8 cellular contexts compared by ENCODE assay signal in genomic region chr6:43627008-43627825, GRCh38. TPM values are rescaled to one million over a fixed set of nuclear protein-coding genes. Genes with fewer than 3 reads are reported as not detected.
DNase-seq lines count a peak whose midpoint lies in the region; ATAC-seq lines count a peak whose summit lies in the region.

No MANE protein-coding gene starts in this region.

- peaks cover 25% of the 10 kb centered on the region for H3K4me1 ChIP-seq in skeletal muscle satellite cell (ENCODE audit: control insufficient read depth, insufficient read depth, low read length)

- no peak for ATAC-seq in GM19395 (IDR thresholded peaks at IDR 0.05; ENCODE audit: unreplicated experiment)

- H3K9me3 ChIP-seq in skeletal muscle satellite cell (replicated peaks; ENCODE audit: low read length) = no peaks in the 10 kb centered on the region

- peaks cover 42% of the 10 kb centered on the region for H3K36me3 ChIP-seq in skeletal muscle satellite cell (ENCODE audit: insufficient read depth, low read length)
- H3K36me3 ChIP-seq in H7 (replicated peaks; ENCODE audit: control insufficient read depth, insufficient read depth, low read length) = peaks cover 38% of the 10 kb centered on the region

- peak overlapping the region; percentile 77 for H3K9ac ChIP-seq in skeletal muscle satellite cell (ENCODE audit: low read depth, low read length)

- peak overlapping the region; percentile 80 for H3K4me2 ChIP-seq in skeletal muscle satellite cell (ENCODE audit: low read length)

- H3K4me3 ChIP-seq in skeletal muscle satellite cell (ENCODE audit: low read length) = peak overlapping the region; percentile 91
- no peak overlapping the region for H3K4me3 ChIP-seq in H7 (ENCODE audit: insufficient read depth, low read depth, low read length)

- H3K27me3 ChIP-seq in skeletal muscle satellite cell (ENCODE audit: control insufficient read depth, insufficient read depth, low read length) (no peaks in the 10 kb centered on the region), H7 (ENCODE audit: control insufficient read depth, insufficient read depth, low read length) (no peaks in the 10 kb centered on the region)

- DNase-seq in A172 (ENCODE audit: low spot score) (peak; percentile 98), GM03348 (ENCODE audit: low spot score) (peak; percentile 87), NCI-H69 (lab: John Stamatoyannopoulos, UW) (peak; percentile 90), astrocyte of the hippocampus (ENCODE audit: low read depth, low spot score) (peak; percentile 94), inferior parietal cortex (ENCODE audit: extremely low spot score) (peak; percentile 65), H7 (no peak)

RNA-seq across cellular contexts. Expression of gene GTPBP2, which starts 1.8 kb away (rescaled TPM):
- total RNA-seq in A172 (2014; rRNA removed; shearing (Covaris generic)) = 25.3 and 40.4 TPM in 2 replicates
- total RNA-seq in skeletal muscle satellite cell (2012; rRNA removed) = 40.6 and 43.6 TPM in 2 replicates
- total RNA-seq in H7 (2014; rRNA removed; shearing (Covaris generic)) = 59.0 and 64.2 TPM in 2 replicates

RNA-seq across cellular contexts. Expression of gene MAD2L1BP, which starts 8.4 kb away (rescaled TPM):
- total RNA-seq in A172 (2014; rRNA removed; shearing (Covaris generic)) = 23.0 and 38.0 TPM in 2 replicates
- total RNA-seq in skeletal muscle satellite cell (2012; rRNA removed) = 21.0 and 34.9 TPM in 2 replicates
- 40.0 and 46.5 TPM in 2 replicates for total RNA-seq in H7 (2014; rRNA removed; shearing (Covaris generic))

RNA-seq across cellular contexts. Expression of gene RSPH9, which starts 17.6 kb away (rescaled TPM):
- not detected in 2 replicates for total RNA-seq in A172 (2014; rRNA removed; shearing (Covaris generic))
- total RNA-seq in skeletal muscle satellite cell (2012; rRNA removed) = 0.25 and 0.66 TPM in 2 replicates
- 0.07 TPM in 1 of 2 replicates, not detected in the other for total RNA-seq in H7 (2014; rRNA removed; shearing (Covaris generic))

RNA-seq across cellular contexts. Expression of gene POLH, which starts 51.2 kb away (rescaled TPM):
- total RNA-seq in A172 (2014; rRNA removed; shearing (Covaris generic)) = 28.2 and 41.7 TPM in 2 replicates
- 18.3 and 18.6 TPM in 2 replicates for total RNA-seq in skeletal muscle satellite cell (2012; rRNA removed)
- total RNA-seq in H7 (2014; rRNA removed; shearing (Covaris generic)) = 4.7 and 5.0 TPM in 2 replicates

RNA-seq across cellular contexts. Expression of gene XPO5, which starts 51.4 kb away (rescaled TPM):
- total RNA-seq in A172 (2014; rRNA removed; shearing (Covaris generic)) = 49.0 and 50.1 TPM in 2 replicates
- total RNA-seq in skeletal muscle satellite cell (2012; rRNA removed) = 31.7 and 124 TPM in 2 replicates
- total RNA-seq in H7 (2014; rRNA removed; shearing (Covaris generic)) = 70.9 and 78.3 TPM in 2 replicates
